ENCODE assay signal across 8 cellular contexts in genomic region chr17:32265192-32265895, GRCh38. TPM values are rescaled to one million over a fixed set of nuclear protein-coding genes. Genes with fewer than 3 reads are reported as not detected.
DNase-seq lines count a peak whose midpoint lies in the region; ATAC-seq and TF ChIP-seq lines count a peak whose summit lies in the region.

Gene RHBDL3 (plus strand): TSS chr17:32265832. CDS start chr17:32266190, 358 bp downstream.

- H3K27me3 ChIP-seq in layer of hippocampus (ENCODE audit: control insufficient read depth, insufficient read depth, low read length) (no peaks in the 10 kb centered on the region), subcutaneous abdominal adipose tissue (ENCODE audit: control insufficient read depth in 5 of 5, insufficient read depth in 4 of 5, low read length in 5 of 5) (peaks cover 21 to 65% (median 48%) of the 10 kb centered on the region in 5 donors)

- H3K9me3 ChIP-seq in subcutaneous abdominal adipose tissue (ENCODE audit: control insufficient read depth in 5 of 5, low read length in 5 of 5) = no peaks in the 10 kb centered on the region

- H3K4me1 ChIP-seq in subcutaneous abdominal adipose tissue (ENCODE audit: control insufficient read depth in 5 of 5, insufficient read depth in 5 of 5, low read length in 5 of 5) = peaks cover 0 to 32% (median 23%) of the 10 kb centered on the region in 5 donors

- no peaks in the 10 kb centered on the region for H3K36me3 ChIP-seq in subcutaneous abdominal adipose tissue (ENCODE audit: control insufficient read depth in 5 of 5, insufficient read depth in 5 of 5, low read length in 5 of 5)

- H3K27me3 Mint-ChIP-seq in brain = peaks cover 24% of the 10 kb centered on the region

- no peak for TF ChIP-seq CTCF in brain (conservative IDR thresholded peaks at IDR 0.05)

- H3K9ac ChIP-seq in subcutaneous abdominal adipose tissue (ENCODE audit: low read length in 5 of 5) = peak within 1 kb of the TSS in 3 of 5 donors; percentile 44 to 58 (median 52)

- peak within 1 kb of the TSS; percentile 38 for H3K27ac ChIP-seq in layer of hippocampus (ENCODE audit: low read depth, low read length)
- H3K27ac ChIP-seq in subcutaneous abdominal adipose tissue (ENCODE audit: low read depth, low read length) = no peak within 1 kb of the TSS

- peak; percentile 6 for DNase-seq in COLO668 (lab: John Stamatoyannopoulos, UW; ENCODE audit: unreplicated experiment)
- no peak for DNase-seq in Jurkat, Clone E6-1 (ENCODE audit: low read depth, low spot score)
- no peak for DNase-seq in UCSD-AML1 (lab: John Stamatoyannopoulos, UW; ENCODE audit: unreplicated experiment)

- peaks cover 56% of the 10 kb centered on the region for H3K4me1 Mint-ChIP-seq in brain

- ATAC-seq in HG02759 (IDR thresholded peaks at IDR 0.05; ENCODE audit: unreplicated experiment) (no peak), GM19397 (IDR thresholded peaks at IDR 0.05; ENCODE audit: unreplicated experiment) (no peak)

- H3K4me3 ChIP-seq in Jurkat, Clone E6-1 (ENCODE audit: low read length) = peak within 1 kb of the TSS; percentile 35
- H3K4me3 ChIP-seq in subcutaneous abdominal adipose tissue (ENCODE audit: low read depth in 1 of 5, low read length in 5 of 5) = peak within 1 kb of the TSS; percentile 56 to 72 (median 67)

- peak within 1 kb of the TSS; percentile 81 to 97 (median 91) for H3K27ac Mint-ChIP-seq in brain

- H3K36me3 Mint-ChIP-seq in brain = no peaks in the 10 kb centered on the region

- peaks cover 0 to 4% (median 2%) of the 10 kb centered on the region in 5 experiments for H3K9me3 Mint-ChIP-seq in brain

- peak within 1 kb of the TSS; percentile 82 to 93 (median 84) for H3K4me3 Mint-ChIP-seq in brain

RNA-seq across cellular contexts. Expression of gene RHBDL3, which starts in this region (rescaled TPM):
- polyA plus RNA-seq in Jurkat, Clone E6-1 (2012; ENCODE audit: insufficient read depth, insufficient read length) = 1.8 TPM
- polyA plus RNA-seq in brain (ENCODE audit: insufficient read depth, low read depth, low replicate concordance) = 26.6 TPM
